In the genomic region with DNA sequence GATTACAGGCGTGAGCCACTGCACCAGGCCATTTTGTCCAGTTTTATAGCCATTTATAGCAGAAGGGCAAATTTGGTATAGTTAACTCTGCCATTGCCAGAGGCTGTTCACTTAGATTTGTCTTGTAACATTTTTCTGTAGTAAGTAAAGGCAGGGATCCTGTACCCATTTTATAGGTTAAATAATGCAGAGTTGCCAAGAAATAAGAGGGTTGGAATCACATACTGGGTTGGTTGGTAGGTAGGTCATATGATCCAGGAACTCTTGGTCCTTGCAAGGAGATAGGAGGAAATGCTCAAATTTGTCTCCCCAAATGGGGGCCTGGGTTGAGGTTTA, we compare ENCODE assay signal across 1 cellular context.
TF ChIP-seq lines count a peak whose summit lies in the region.

No MANE protein-coding gene starts in this region.

TF ChIP-seq in HepG2, 621 proteins besides CTCF, POLR2A, EP300 and RAD21 (continued from another document and continues in another):
- TF ChIP-seq, protein P1, sequence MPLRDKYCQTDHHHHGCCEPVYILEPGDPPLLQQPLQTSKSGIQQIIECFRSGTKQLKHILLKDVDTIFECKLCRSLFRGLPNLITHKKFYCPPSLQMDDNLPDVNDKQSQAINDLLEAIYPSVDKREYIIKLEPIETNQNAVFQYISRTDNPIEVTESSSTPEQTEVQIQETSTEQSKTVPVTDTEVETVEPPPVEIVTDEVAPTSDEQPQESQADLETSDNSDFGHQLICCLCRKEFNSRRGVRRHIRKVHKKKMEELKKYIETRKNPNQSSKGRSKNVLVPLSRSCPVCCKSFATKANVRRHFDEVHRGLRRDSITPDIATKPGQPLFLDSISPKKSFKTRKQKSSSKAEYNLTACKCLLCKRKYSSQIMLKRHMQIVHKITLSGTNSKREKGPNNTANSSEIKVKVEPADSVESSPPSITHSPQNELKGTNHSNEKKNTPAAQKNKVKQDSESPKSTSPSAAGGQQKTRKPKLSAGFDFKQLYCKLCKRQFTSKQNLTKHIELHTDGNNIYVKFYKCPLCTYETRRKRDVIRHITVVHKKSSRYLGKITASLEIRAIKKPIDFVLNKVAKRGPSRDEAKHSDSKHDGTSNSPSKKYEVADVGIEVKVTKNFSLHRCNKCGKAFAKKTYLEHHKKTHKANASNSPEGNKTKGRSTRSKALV (CRISPR knock-in tag; IDR thresholded peaks at IDR 0.05), result no peak
- peak; percentile 88 for TF ChIP-seq ZNF629 (CRISPR knock-in tag; conservative IDR thresholded peaks at IDR 0.05)
- TF ChIP-seq ZSCAN12 (CRISPR knock-in tag; IDR thresholded peaks at IDR 0.05), result no peak
- 0 out of 2 replicates have a peak, but pooled peaks have one; percentile 11 for TF ChIP-seq AHDC1 (CRISPR knock-in tag; IDR thresholded peaks at IDR 0.05; ENCODE audit: borderline replicate concordance)
- TF ChIP-seq, protein P2, sequence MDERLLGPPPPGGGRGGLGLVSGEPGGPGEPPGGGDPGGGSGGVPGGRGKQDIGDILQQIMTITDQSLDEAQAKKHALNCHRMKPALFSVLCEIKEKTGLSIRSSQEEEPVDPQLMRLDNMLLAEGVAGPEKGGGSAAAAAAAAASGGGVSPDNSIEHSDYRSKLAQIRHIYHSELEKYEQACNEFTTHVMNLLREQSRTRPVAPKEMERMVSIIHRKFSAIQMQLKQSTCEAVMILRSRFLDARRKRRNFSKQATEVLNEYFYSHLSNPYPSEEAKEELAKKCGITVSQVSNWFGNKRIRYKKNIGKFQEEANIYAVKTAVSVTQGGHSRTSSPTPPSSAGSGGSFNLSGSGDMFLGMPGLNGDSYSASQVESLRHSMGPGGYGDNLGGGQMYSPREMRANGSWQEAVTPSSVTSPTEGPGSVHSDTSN (CRISPR knock-in tag; IDR thresholded peaks at IDR 0.05), result no peak
- TF ChIP-seq, protein P3, sequence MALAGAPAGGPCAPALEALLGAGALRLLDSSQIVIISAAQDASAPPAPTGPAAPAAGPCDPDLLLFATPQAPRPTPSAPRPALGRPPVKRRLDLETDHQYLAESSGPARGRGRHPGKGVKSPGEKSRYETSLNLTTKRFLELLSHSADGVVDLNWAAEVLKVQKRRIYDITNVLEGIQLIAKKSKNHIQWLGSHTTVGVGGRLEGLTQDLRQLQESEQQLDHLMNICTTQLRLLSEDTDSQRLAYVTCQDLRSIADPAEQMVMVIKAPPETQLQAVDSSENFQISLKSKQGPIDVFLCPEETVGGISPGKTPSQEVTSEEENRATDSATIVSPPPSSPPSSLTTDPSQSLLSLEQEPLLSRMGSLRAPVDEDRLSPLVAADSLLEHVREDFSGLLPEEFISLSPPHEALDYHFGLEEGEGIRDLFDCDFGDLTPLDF (CRISPR knock-in tag; IDR thresholded peaks at IDR 0.05), result 0 out of 2 replicates have a peak, but pooled peaks have one; percentile 18
- TF ChIP-seq ZNF44 (CRISPR knock-in tag; IDR thresholded peaks at IDR 0.05), result 0 out of 2 replicates have a peak, but pooled peaks have one; percentile 24
- TF ChIP-seq ZNF451 (CRISPR knock-in tag; IDR thresholded peaks at IDR 0.05), result no peak
- TF ChIP-seq ZBTB46 (CRISPR knock-in tag; IDR thresholded peaks at IDR 0.05; ENCODE audit: borderline replicate concordance), result no peak
- TF ChIP-seq, protein P4, sequence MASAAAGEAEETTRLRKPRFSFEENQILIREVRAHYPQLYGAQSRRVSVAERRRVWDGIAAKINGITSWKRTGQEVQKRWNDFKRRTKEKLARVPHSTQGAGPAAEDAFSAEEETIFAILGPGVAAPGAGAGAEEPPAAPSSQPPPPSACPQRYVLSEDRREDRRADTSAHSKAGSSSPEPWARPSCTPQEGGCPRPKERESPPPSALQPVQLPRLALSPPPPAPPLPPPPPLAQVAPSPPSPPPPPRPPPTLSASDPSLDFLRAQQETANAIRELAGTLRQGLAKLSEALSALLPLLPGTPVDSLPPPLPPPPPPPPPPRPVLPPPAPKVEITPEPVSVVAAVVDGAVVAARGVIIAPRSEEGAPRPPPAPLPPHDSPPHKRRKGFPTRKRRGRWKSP (CRISPR knock-in tag; IDR thresholded peaks at IDR 0.05), result 0 out of 2 replicates have a peak, but pooled peaks have one; percentile 9
- no peak for TF ChIP-seq U2AF1 (optimal IDR thresholded peaks at IDR 0.05; ENCODE audit: low read depth, low read length)
- TF ChIP-seq ZNF652 (CRISPR knock-in tag; IDR thresholded peaks at IDR 0.05; ENCODE audit: borderline replicate concordance, low read depth), result peak; percentile 77; the same call in 1 of the 2 replicates
- 0 out of 2 replicates have a peak, but pooled peaks have one; percentile 39 for TF ChIP-seq ZFP36L1 (CRISPR knock-in tag; IDR thresholded peaks at IDR 0.05)
- TF ChIP-seq ZNF747 (CRISPR knock-in tag; IDR thresholded peaks at IDR 0.05; ENCODE audit: borderline replicate concordance), result 0 out of 2 replicates have a peak, but pooled peaks have one; percentile 1
- no peak for TF ChIP-seq HMG20A (CRISPR knock-in tag; IDR thresholded peaks at IDR 0.05; ENCODE audit: borderline replicate concordance)
- TF ChIP-seq ZNF615 (CRISPR knock-in tag; IDR thresholded peaks at IDR 0.05; ENCODE audit: borderline replicate concordance), result 0 out of 2 replicates have a peak, but pooled peaks have one; percentile 64
- TF ChIP-seq ZNF850 (CRISPR knock-in tag; conservative IDR thresholded peaks at IDR 0.05), result no peak
- TF ChIP-seq ZNF232 (CRISPR knock-in tag; IDR thresholded peaks at IDR 0.05; ENCODE audit: borderline replicate concordance), result no peak
- peak; percentile 61 for TF ChIP-seq ZNF18 (CRISPR knock-in tag; IDR thresholded peaks at IDR 0.05; ENCODE audit: insufficient replicate concordance)
- peak; percentile 72; the same call in 1 of the 2 replicates for TF ChIP-seq CHD4 (IDR thresholded peaks at IDR 0.05; ENCODE audit: borderline replicate concordance, low read length)
- TF ChIP-seq ZNF788 (CRISPR knock-in tag; IDR thresholded peaks at IDR 0.05; ENCODE audit: borderline replicate concordance), result peak; percentile 16; the same call in 1 of the 2 replicates
- TF ChIP-seq ZNF776 (CRISPR knock-in tag; IDR thresholded peaks at IDR 0.05), result no peak
- no peak for TF ChIP-seq DMAP1 (CRISPR knock-in tag; IDR thresholded peaks at IDR 0.05)
- TF ChIP-seq ZNF468 (CRISPR knock-in tag; IDR thresholded peaks at IDR 0.05), result no peak
- no peak for TF ChIP-seq ZNF564 (CRISPR knock-in tag; IDR thresholded peaks at IDR 0.05)
- no peak for TF ChIP-seq TRIM24 (CRISPR knock-in tag; IDR thresholded peaks at IDR 0.05)
- no peak for TF ChIP-seq RFX3 (CRISPR knock-in tag; IDR thresholded peaks at IDR 0.05)
- TF ChIP-seq REST (IDR thresholded peaks at IDR 0.05; ENCODE audit: borderline replicate concordance in 1 of 2, low read depth in 1 of 2, low read length in 2 of 2), result no peak
- no peak for TF ChIP-seq KLF9 (CRISPR knock-in tag; IDR thresholded peaks at IDR 0.05; ENCODE audit: low read depth)
- TF ChIP-seq ATM (IDR thresholded peaks at IDR 0.05; ENCODE audit: borderline replicate concordance), result no peak
- TF ChIP-seq ZNF773 (CRISPR knock-in tag; IDR thresholded peaks at IDR 0.05; ENCODE audit: borderline replicate concordance), result peak; percentile 29; the same call in 1 of the 2 replicates
- no peak for TF ChIP-seq HDAC6 (IDR thresholded peaks at IDR 0.05; ENCODE audit: low read depth, low read length)
- 0 out of 2 replicates have a peak, but pooled peaks have one; percentile 21 for TF ChIP-seq ZNF775 (CRISPR knock-in tag; IDR thresholded peaks at IDR 0.05; ENCODE audit: borderline replicate concordance)
- TF ChIP-seq NFRKB (IDR thresholded peaks at IDR 0.05), result no peak
